2 cellular contexts compared by ENCODE assay signal in the genomic region with DNA sequence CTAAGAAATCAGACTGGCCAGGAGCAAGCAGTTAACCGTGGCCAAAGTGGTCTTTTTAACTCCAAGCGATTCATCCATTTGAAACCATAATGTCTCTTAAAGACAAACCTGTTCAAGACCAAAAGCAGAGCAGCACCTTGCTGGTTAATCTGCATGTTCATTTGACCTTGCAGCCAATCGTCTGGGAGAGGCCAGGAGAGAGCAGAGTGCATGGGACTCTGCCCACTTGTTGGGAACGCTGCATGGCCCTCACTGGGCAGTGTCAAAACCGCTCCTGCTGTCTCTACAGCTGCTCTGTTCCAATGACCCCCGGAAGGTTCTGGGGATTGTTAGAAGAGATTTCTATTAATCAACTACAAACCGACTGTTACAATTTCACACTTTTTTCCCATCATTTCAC.
TF ChIP-seq lines count a peak whose summit lies in the region.

No MANE protein-coding gene starts in this region.

TF ChIP-seq in GM23338, 12 proteins besides CTCF, POLR2A, EP300 and RAD21 (continued from another document):
- no peak for TF ChIP-seq JUNB (IDR thresholded peaks at IDR 0.05; ENCODE audit: unreplicated experiment)
- no peak for TF ChIP-seq ZNF331 (CRISPR knock-in tag; IDR thresholded peaks at IDR 0.05; ENCODE audit: low read depth)

TF ChIP-seq in SK-N-SH treated with all-trans-retinoic acid at 6 μM for 48 hours, 23 proteins besides CTCF, POLR2A, EP300 and RAD21 (continued from another document):
- TF ChIP-seq, protein P1, sequence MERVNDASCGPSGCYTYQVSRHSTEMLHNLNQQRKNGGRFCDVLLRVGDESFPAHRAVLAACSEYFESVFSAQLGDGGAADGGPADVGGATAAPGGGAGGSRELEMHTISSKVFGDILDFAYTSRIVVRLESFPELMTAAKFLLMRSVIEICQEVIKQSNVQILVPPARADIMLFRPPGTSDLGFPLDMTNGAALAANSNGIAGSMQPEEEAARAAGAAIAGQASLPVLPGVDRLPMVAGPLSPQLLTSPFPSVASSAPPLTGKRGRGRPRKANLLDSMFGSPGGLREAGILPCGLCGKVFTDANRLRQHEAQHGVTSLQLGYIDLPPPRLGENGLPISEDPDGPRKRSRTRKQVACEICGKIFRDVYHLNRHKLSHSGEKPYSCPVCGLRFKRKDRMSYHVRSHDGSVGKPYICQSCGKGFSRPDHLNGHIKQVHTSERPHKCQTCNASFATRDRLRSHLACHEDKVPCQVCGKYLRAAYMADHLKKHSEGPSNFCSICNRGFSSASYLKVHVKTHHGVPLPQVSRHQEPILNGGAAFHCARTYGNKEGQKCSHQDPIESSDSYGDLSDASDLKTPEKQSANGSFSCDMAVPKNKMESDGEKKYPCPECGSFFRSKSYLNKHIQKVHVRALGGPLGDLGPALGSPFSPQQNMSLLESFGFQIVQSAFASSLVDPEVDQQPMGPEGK (CRISPR knock-in tag; IDR thresholded peaks at IDR 0.05; ENCODE audit: borderline replicate concordance) = no peak
- TF ChIP-seq RARB (CRISPR knock-in tag; IDR thresholded peaks at IDR 0.05) (no peak), ZNF8 (CRISPR knock-in tag; IDR thresholded peaks at IDR 0.05) (no peak), BACH2 (CRISPR knock-in tag; IDR thresholded peaks at IDR 0.05; ENCODE audit: borderline replicate concordance) (no peak), POU6F1 (CRISPR knock-in tag; IDR thresholded peaks at IDR 0.05; ENCODE audit: borderline replicate concordance, low read depth) (no peak)
